8 cellular contexts compared by ENCODE assay signal in genomic region chr14:94173471-94173884, GRCh38. TPM values are rescaled to one million over a fixed set of nuclear protein-coding genes. Genes with fewer than 3 reads are reported as not detected.
DNase-seq lines count a peak whose midpoint lies in the region; ATAC-seq lines count a peak whose summit lies in the region.

No MANE protein-coding gene starts in this region.

- H3K27me3 ChIP-seq in layer of hippocampus (ENCODE audit: control insufficient read depth, insufficient read depth, low read length), result no peaks in the 10 kb centered on the region

- in situ Hi-C loops in ACHN (cut with HindIII; ENCODE audit: low pct_ligation_motif_present, low pct_unique_long_range_greater_than_20kb, low sequenced_read_pairs), result no loop called here

- peak overlapping the region; percentile 51 for H3K27ac ChIP-seq in angular gyrus (ENCODE audit: low read depth, low read length)
- H3K27ac ChIP-seq in layer of hippocampus (ENCODE audit: low read depth, low read length), result peak overlapping the region; percentile 46
- H3K27ac ChIP-seq in temporal lobe (ENCODE audit: low read depth, low read length), result peak overlapping the region; percentile 50

- DNase-seq in CD1c-positive myeloid dendritic cell (ENCODE audit: extremely low spot score), result peak; percentile 18
- DNase-seq in ACHN, result no peak
- no peak for DNase-seq in NK-92 treated with Interleukin-12 subunit alpha and Interleukin-12 subunit beta, amount 100 ng/mL, for 24 hours (lab: John Stamatoyannopoulos, UW)

- ATAC-seq in HG03442 (IDR thresholded peaks at IDR 0.05; ENCODE audit: unreplicated experiment) (peak; percentile 2), GM21786 (IDR thresholded peaks at IDR 0.05; ENCODE audit: unreplicated experiment) (no peak)

RNA-seq across cellular contexts. Expression of gene PPP4R4, which starts 0.6 kb away (rescaled TPM):
- total RNA-seq in temporal lobe, result 0.49 TPM

RNA-seq across cellular contexts. Expression of gene IFI27L2, which starts 44.1 kb away (rescaled TPM):
- total RNA-seq in temporal lobe, result 11.3 TPM
